In the genomic region with DNA sequence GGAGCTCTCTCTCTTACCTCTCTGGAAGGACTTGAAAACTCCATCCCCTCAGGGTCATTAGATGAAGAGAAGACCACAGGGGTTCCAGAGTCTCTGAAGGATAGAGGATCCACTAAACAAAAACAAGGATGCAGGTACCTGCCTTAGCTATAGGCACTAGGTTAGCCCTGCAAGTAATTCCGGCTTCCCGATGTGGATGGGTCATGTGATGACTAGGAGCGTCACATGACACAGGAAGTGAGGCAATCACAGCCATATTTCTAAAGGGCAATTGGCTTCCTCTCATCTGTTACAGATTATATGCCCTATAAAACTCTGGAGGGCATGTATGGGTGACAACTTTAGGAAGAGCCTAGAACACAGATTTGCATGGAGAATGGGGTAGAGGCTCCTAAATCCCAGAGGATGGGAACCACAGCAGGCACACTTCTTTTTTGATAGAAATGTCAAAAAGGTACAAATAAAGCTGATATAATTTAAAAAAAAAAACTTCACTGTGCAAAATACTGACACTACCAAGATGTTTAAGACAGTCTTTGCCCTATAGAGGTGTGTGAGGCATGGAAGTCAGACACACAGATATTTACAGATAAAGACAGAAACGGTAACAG, we compare ENCODE assay signal across 8 cellular contexts. TPM values are rescaled to one million over a fixed set of nuclear protein-coding genes. Genes with fewer than 3 reads are reported as not detected.
DNase-seq lines count a peak whose midpoint lies in the region; ATAC-seq and TF ChIP-seq lines count a peak whose summit lies in the region.

No MANE protein-coding gene starts in this region.

- no peaks in the 10 kb centered on the region for H3K79me1 ChIP-seq in mesendoderm (ENCODE audit: low read length)

- no peak overlapping the region for H4K8ac ChIP-seq in mesendoderm (ENCODE audit: low read depth, low read length)

- peak; percentile 26 for ATAC-seq in activated CD8-positive, alpha-beta T cell treated with anti-CD3 and anti-CD28 coated beads, Interleukin-2, amount 10 ng/mL, durations not matched to agents 7 days and 5 days
- ATAC-seq in stimulated activated naive B cell treated with anti-CD40 and anti-IgM and Interleukin-4, amounts not matched to agents 10 μg/mL and 1 μg/mL and 100 μg/mL, for 72 hours (replicated peaks): peak; percentile 44 to 48
- ATAC-seq in GM21360 (IDR thresholded peaks at IDR 0.05; ENCODE audit: unreplicated experiment): no peak

- peak overlapping the region; percentile 87 for H3K4me3 Mint-ChIP-seq in activated CD8-positive, alpha-beta T cell treated with anti-CD3 and anti-CD28 coated beads, Interleukin-2, amount 10 ng/mL, durations not matched to agents 7 days and 5 days
- H3K4me3 Mint-ChIP-seq in endothelial cell (ENCODE audit: unreplicated experiment): peak overlapping the region; percentile 80
- peak overlapping the region; percentile 83 to 85 for H3K4me3 Mint-ChIP-seq in stimulated activated naive B cell treated with anti-CD40 and anti-IgM and Interleukin-4, amounts not matched to agents 10 μg/mL and 1 μg/mL and 100 μg/mL, for 72 hours

- no peak overlapping the region for H3K18ac ChIP-seq in mesendoderm (ENCODE audit: low read length)

- H2BK5ac ChIP-seq in mesendoderm (ENCODE audit: low read length): no peak overlapping the region

- DNase-seq in D341Med (ENCODE audit: low spot score) (peak; percentile 83), NOMO-1 treated with DMSO at 0.1 percent for 48 hours (lab: John Stamatoyannopoulos, UW; ENCODE audit: unreplicated experiment) (peak; percentile 84), endothelial cell (ENCODE audit: low spot score) (peak; percentile 51), mesendoderm (peak; percentile 91)
- DNase-seq in activated CD8-positive, alpha-beta T cell treated with anti-CD3 and anti-CD28 coated beads, Interleukin-2, amount 10 ng/mL, durations not matched to agents 7 days and 5 days: peak; percentile 84
- peak; percentile 52 for DNase-seq in stimulated activated naive B cell treated with anti-CD40 and anti-IgM and Interleukin-4, amounts not matched to agents 10 μg/mL and 1 μg/mL and 100 μg/mL, for 72 hours

- peak overlapping the region; percentile 6 for H3K4me2 ChIP-seq in mesendoderm (ENCODE audit: low read length)

- no peak overlapping the region for H4K5ac ChIP-seq in mesendoderm (ENCODE audit: low read length)

- H3K27ac ChIP-seq in HUES64 (ENCODE audit: low read depth, low read length) (no peak overlapping the region), mesendoderm (ENCODE audit: low read depth, low read length) (no peak overlapping the region)

- H2BK120ac ChIP-seq in mesendoderm (ENCODE audit: low read depth, low read length): no peak overlapping the region

- peak overlapping the region; percentile 87 for H3K27ac Mint-ChIP-seq in activated CD8-positive, alpha-beta T cell treated with anti-CD3 and anti-CD28 coated beads, Interleukin-2, amount 10 ng/mL, durations not matched to agents 7 days and 5 days
- peak overlapping the region; percentile 71 for H3K27ac Mint-ChIP-seq in endothelial cell (ENCODE audit: unreplicated experiment)
- H3K27ac Mint-ChIP-seq in stimulated activated naive B cell treated with anti-CD40 and anti-IgM and Interleukin-4, amounts not matched to agents 10 μg/mL and 1 μg/mL and 100 μg/mL, for 72 hours: peak overlapping the region; percentile 79

- CTCF ChIA-PET in activated CD8-positive, alpha-beta T cell treated with anti-CD3 and anti-CD28 coated beads, Interleukin-2, amount 10 ng/mL, durations not matched to agents 7 days and 5 days (lab: Charles Lee): interaction anchor here (0.8 to 4.2 kb wide), 7 partner anchors 10 to 82 kb away, joined by 3 to 25 read pairs (median 7); a partner anchor contains a TSS

- no peaks in the 10 kb centered on the region for H3K79me2 ChIP-seq in mesendoderm (ENCODE audit: control insufficient read depth, insufficient read depth, low read length)

- no peak overlapping the region for H3K23ac ChIP-seq in mesendoderm (ENCODE audit: low read length)

- H3K27me3 Mint-ChIP-seq in activated CD8-positive, alpha-beta T cell treated with anti-CD3 and anti-CD28 coated beads, Interleukin-2, amount 10 ng/mL, durations not matched to agents 7 days and 5 days (ENCODE audit: low read depth): peaks cover 2% of the 10 kb centered on the region
- peaks cover 14% of the 10 kb centered on the region for H3K27me3 Mint-ChIP-seq in endothelial cell (ENCODE audit: unreplicated experiment)
- H3K27me3 Mint-ChIP-seq in stimulated activated naive B cell treated with anti-CD40 and anti-IgM and Interleukin-4, amounts not matched to agents 10 μg/mL and 1 μg/mL and 100 μg/mL, for 72 hours: no peaks in the 10 kb centered on the region

- H3K27me3 ChIP-seq in HUES64 (ENCODE audit: insufficient read depth, low read length) (peaks cover 10% of the 10 kb centered on the region), mesendoderm (ENCODE audit: insufficient read depth, low read length, poor library complexity) (no peaks in the 10 kb centered on the region)

- no peak for TF ChIP-seq CTCF in endothelial cell (IDR thresholded peaks at IDR 0.05; ENCODE audit: unreplicated experiment)

- WGBS in HUES64: 27% methylated on average over 4 of the region's 4 CpGs
- WGBS in mesendoderm (ENCODE audit: extremely low coverage, insufficient coverage, low lambda C conversion rate): no CpG with 5 or more reads among the region's 4 CpGs

- no peak overlapping the region for H2BK15ac ChIP-seq in mesendoderm (replicated peaks; ENCODE audit: low read depth)

- no peaks in the 10 kb centered on the region for H3K9me3 ChIP-seq in HUES64 (ENCODE audit: insufficient read depth, low read depth, low read length)

- H3K36me3 ChIP-seq in HUES64 (ENCODE audit: insufficient read depth, low read length) (peaks cover 13% of the 10 kb centered on the region), mesendoderm (ENCODE audit: control insufficient read depth, insufficient read depth, low read length) (no peaks in the 10 kb centered on the region)

- no peaks in the 10 kb centered on the region for H3K9me3 Mint-ChIP-seq in activated CD8-positive, alpha-beta T cell treated with anti-CD3 and anti-CD28 coated beads, Interleukin-2, amount 10 ng/mL, durations not matched to agents 7 days and 5 days (ENCODE audit: insufficient read depth)
- no peaks in the 10 kb centered on the region for H3K9me3 Mint-ChIP-seq in endothelial cell (ENCODE audit: unreplicated experiment)
- H3K9me3 Mint-ChIP-seq in stimulated activated naive B cell treated with anti-CD40 and anti-IgM and Interleukin-4, amounts not matched to agents 10 μg/mL and 1 μg/mL and 100 μg/mL, for 72 hours: no peaks in the 10 kb centered on the region

- H3K4me3 ChIP-seq in HUES64 (ENCODE audit: low read length): peak overlapping the region; percentile 56
- H3K4me3 ChIP-seq in mesendoderm (ENCODE audit: low read length): no peak overlapping the region

- H3K56ac ChIP-seq in mesendoderm (ENCODE audit: low read length): peak overlapping the region; percentile 42

- no peak overlapping the region for H2AK5ac ChIP-seq in mesendoderm (ENCODE audit: low read length)

- H3K4ac ChIP-seq in mesendoderm (ENCODE audit: low read depth, low read length): no peak overlapping the region

- H3K4me1 ChIP-seq in HUES64 (ENCODE audit: insufficient read depth, low read length): peaks cover 7% of the 10 kb centered on the region; the same call in 1 of the 2 replicates
- H3K4me1 ChIP-seq in mesendoderm (ENCODE audit: control insufficient read depth, low read depth, low read length): no peaks in the 10 kb centered on the region

- peak overlapping the region; percentile 64 for H3K9ac ChIP-seq in HUES64 (ENCODE audit: low read depth, low read length)
- H3K9ac ChIP-seq in mesendoderm (ENCODE audit: low read length): peak overlapping the region; percentile 9

- H3K4me1 Mint-ChIP-seq in activated CD8-positive, alpha-beta T cell treated with anti-CD3 and anti-CD28 coated beads, Interleukin-2, amount 10 ng/mL, durations not matched to agents 7 days and 5 days (ENCODE audit: low read depth): peaks cover 53% of the 10 kb centered on the region
- H3K4me1 Mint-ChIP-seq in endothelial cell (ENCODE audit: unreplicated experiment): peaks cover 27% of the 10 kb centered on the region
- peaks cover 27 to 44% of the 10 kb centered on the region in 2 donors for H3K4me1 Mint-ChIP-seq in stimulated activated naive B cell treated with anti-CD40 and anti-IgM and Interleukin-4, amounts not matched to agents 10 μg/mL and 1 μg/mL and 100 μg/mL, for 72 hours

- POLR2A ChIA-PET in activated CD8-positive, alpha-beta T cell treated with anti-CD3 and anti-CD28 coated beads, Interleukin-2, amount 10 ng/mL, durations not matched to agents 7 days and 5 days (lab: Charles Lee): interaction anchor here (0.6 to 4.0 kb wide), 5 partner anchors 13 to 226 kb away, joined by 3 to 22 read pairs (median 4); a partner anchor contains a TSS

- H3K36me3 Mint-ChIP-seq in activated CD8-positive, alpha-beta T cell treated with anti-CD3 and anti-CD28 coated beads, Interleukin-2, amount 10 ng/mL, durations not matched to agents 7 days and 5 days (ENCODE audit: low read depth): peaks cover 28% of the 10 kb centered on the region
- H3K36me3 Mint-ChIP-seq in endothelial cell (ENCODE audit: low read depth, unreplicated experiment): peaks cover 7% of the 10 kb centered on the region
- peaks cover 15 to 37% of the 10 kb centered on the region in 2 donors for H3K36me3 Mint-ChIP-seq in stimulated activated naive B cell treated with anti-CD40 and anti-IgM and Interleukin-4, amounts not matched to agents 10 μg/mL and 1 μg/mL and 100 μg/mL, for 72 hours

RNA-seq across cellular contexts. Expression of a gene that starts 14.1 kb away (rescaled TPM):
- 33.7 TPM for polyA plus RNA-seq in HUES64 (2013, experiment 1 of 2)
- 40.1 TPM for polyA plus RNA-seq in HUES64 (2013, experiment 2 of 2)
- 10 to 100 TPM; 29.3 to 29.7 TPM for total RNA-seq in activated CD8-positive, alpha-beta T cell treated with anti-CD3 and anti-CD28 coated beads, Interleukin-2, amount 10 ng/mL, durations not matched to agents 7 days and 5 days
- 54.1 TPM for total RNA-seq in endothelial cell (ENCODE audit: unreplicated experiment)
- 28.0 TPM for polyA plus RNA-seq in mesendoderm (2013, experiment 1 of 2)
- 27.0 TPM for polyA plus RNA-seq in mesendoderm (2013, experiment 2 of 2)

RNA-seq across cellular contexts. Expression of a gene that starts 21.0 kb away (rescaled TPM):
- 51.0 TPM for polyA plus RNA-seq in HUES64 (2013, experiment 1 of 2)
- polyA plus RNA-seq in HUES64 (2013, experiment 2 of 2): 54.1 TPM
- 10 to 100 TPM; 77.9 to 84.2 TPM for total RNA-seq in activated CD8-positive, alpha-beta T cell treated with anti-CD3 and anti-CD28 coated beads, Interleukin-2, amount 10 ng/mL, durations not matched to agents 7 days and 5 days
- 54.9 TPM for total RNA-seq in endothelial cell (ENCODE audit: unreplicated experiment)
- polyA plus RNA-seq in mesendoderm (2013, experiment 1 of 2): 51.3 TPM
- 49.6 TPM for polyA plus RNA-seq in mesendoderm (2013, experiment 2 of 2)

RNA-seq across cellular contexts. Expression of a gene that starts 32.1 kb away (rescaled TPM):
- 54.0 TPM for polyA plus RNA-seq in HUES64 (2013, experiment 1 of 2)
- polyA plus RNA-seq in HUES64 (2013, experiment 2 of 2): 50.2 TPM
- total RNA-seq in activated CD8-positive, alpha-beta T cell treated with anti-CD3 and anti-CD28 coated beads, Interleukin-2, amount 10 ng/mL, durations not matched to agents 7 days and 5 days: 100 to 1,000 TPM; 101 to 104 TPM
- total RNA-seq in endothelial cell (ENCODE audit: unreplicated experiment): 62.8 TPM
- polyA plus RNA-seq in mesendoderm (2013, experiment 1 of 2): 51.4 TPM
- 48.2 TPM for polyA plus RNA-seq in mesendoderm (2013, experiment 2 of 2)

RNA-seq across cellular contexts. Expression of a gene that starts 32.7 kb away (rescaled TPM):
- polyA plus RNA-seq in HUES64 (2013, experiment 1 of 2): 39.9 TPM
- 41.0 TPM for polyA plus RNA-seq in HUES64 (2013, experiment 2 of 2)
- total RNA-seq in activated CD8-positive, alpha-beta T cell treated with anti-CD3 and anti-CD28 coated beads, Interleukin-2, amount 10 ng/mL, durations not matched to agents 7 days and 5 days: 10 to 100 TPM; 43.0 to 46.3 TPM
- total RNA-seq in endothelial cell (ENCODE audit: unreplicated experiment): 38.8 TPM
- 40.8 TPM for polyA plus RNA-seq in mesendoderm (2013, experiment 1 of 2)
- 40.6 TPM for polyA plus RNA-seq in mesendoderm (2013, experiment 2 of 2)

RNA-seq across cellular contexts. Expression of a gene that starts 33.5 kb away (rescaled TPM):
- 5.9 TPM for polyA plus RNA-seq in HUES64 (2013, experiment 1 of 2)
- 10.0 TPM for polyA plus RNA-seq in HUES64 (2013, experiment 2 of 2)
- total RNA-seq in activated CD8-positive, alpha-beta T cell treated with anti-CD3 and anti-CD28 coated beads, Interleukin-2, amount 10 ng/mL, durations not matched to agents 7 days and 5 days: 10 to 100 TPM; 13.4 to 15.0 TPM
- total RNA-seq in endothelial cell (ENCODE audit: unreplicated experiment): 35.5 TPM
- polyA plus RNA-seq in mesendoderm (2013, experiment 1 of 2): 2.1 TPM
- 2.4 TPM for polyA plus RNA-seq in mesendoderm (2013, experiment 2 of 2)
